Comparison of ENCODE assay signal across 7 cellular contexts in genomic region chr11:75022759-75023396, GRCh38. TPM values are rescaled to one million over a fixed set of nuclear protein-coding genes. Genes with fewer than 3 reads are reported as not detected.
A peak's percentile ranks its signal among the peaks of the same experiment; 100 is the strongest.
DNase-seq lines count a peak whose midpoint lies in the region; ATAC-seq and TF ChIP-seq lines count a peak whose summit lies in the region.

No MANE protein-coding gene starts in this region.

- TF ChIP-seq RAD21 in liver (IDR thresholded peaks at IDR 0.05) = peak; percentile 91 to 96

- H3K27ac Mint-ChIP-seq in activated CD4-positive, alpha-beta T cell treated with anti-CD3 and anti-CD28 coated beads, Interleukin-2, amount 10 ng/mL, durations not matched to agents 24 days and 14 days = no peak overlapping the region

- no peak overlapping the region for H3K27ac ChIP-seq in colonic mucosa
- H3K27ac ChIP-seq in liver (ENCODE audit: low read depth in 1 of 2, low read length in 2 of 2) = no peak overlapping the region

- H3K4me1 ChIP-seq in colonic mucosa (no peaks in the 10 kb centered on the region), liver (ENCODE audit: control insufficient read depth in 4 of 4, insufficient read depth in 4 of 4, low read length in 3 of 4) (no peaks in the 10 kb centered on the region)

- H3K4me3 Mint-ChIP-seq in activated CD4-positive, alpha-beta T cell treated with anti-CD3 and anti-CD28 coated beads, Interleukin-2, amount 10 ng/mL, durations not matched to agents 24 days and 14 days = no peak overlapping the region

- in situ Hi-C loops in GM13977 (cut with MboI; ENCODE audit: low pct_unique_long_range_greater_than_20kb, low sequenced_read_pairs, unreplicated experiment) = loop anchor here (25.0 kb wide), 1 partner anchor 189 kb away; no protein-coding TSS in a partner anchor

- 64% methylated on average over 5 of the region's 5 CpGs for WGBS in liver

- peak; percentile 68 for ATAC-seq in HG03135 (IDR thresholded peaks at IDR 0.05; ENCODE audit: unreplicated experiment)

- H3K4me1 Mint-ChIP-seq in activated CD4-positive, alpha-beta T cell treated with anti-CD3 and anti-CD28 coated beads, Interleukin-2, amount 10 ng/mL, durations not matched to agents 24 days and 14 days = peaks cover 2% of the 10 kb centered on the region

- H3K9me3 ChIP-seq in colonic mucosa (no peaks in the 10 kb centered on the region), liver (ENCODE audit: control insufficient read depth in 4 of 4, low read length in 3 of 4) (no peaks in the 10 kb centered on the region)

- intact Hi-C loops in activated CD4-positive, alpha-beta T cell treated with anti-CD3 and anti-CD28 coated beads, Interleukin-2, amount 10 ng/mL, durations not matched to agents 24 days and 14 days (cut with micrococcal nuclease) = loop anchor here (1.0 to 5.0 kb wide), 3 partner anchors 119 to 225 kb away; no protein-coding TSS in a partner anchor
- intact Hi-C loops in colonic mucosa (cut with DNase I) = loop anchor here (2.0 to 5.0 kb wide), 2 partner anchors 119 to 226 kb away; no protein-coding TSS in a partner anchor

- H3K27me3 Mint-ChIP-seq in activated CD4-positive, alpha-beta T cell treated with anti-CD3 and anti-CD28 coated beads, Interleukin-2, amount 10 ng/mL, durations not matched to agents 24 days and 14 days = no peaks in the 10 kb centered on the region

- H3K9ac ChIP-seq in colonic mucosa (ENCODE audit: low read depth in 2 of 2, low read length in 2 of 2) (no peak overlapping the region), liver (ENCODE audit: low read depth in 1 of 2, low read length in 2 of 2) (no peak overlapping the region)

- H3K9me3 Mint-ChIP-seq in activated CD4-positive, alpha-beta T cell treated with anti-CD3 and anti-CD28 coated beads, Interleukin-2, amount 10 ng/mL, durations not matched to agents 24 days and 14 days = no peaks in the 10 kb centered on the region

- peak; percentile 73 for DNase-seq in GM13977 (ENCODE audit: low spot score)
- peak; percentile 62 for DNase-seq in NCI-H460 (ENCODE audit: extremely low read depth, low read depth)
- DNase-seq in activated CD4-positive, alpha-beta T cell treated with anti-CD3 and anti-CD28 coated beads, Interleukin-2, amount 10 ng/mL, durations not matched to agents 24 days and 14 days = peak; percentile 93
- peak; percentile 82 for DNase-seq in colonic mucosa
- DNase-seq in stimulated activated CD4-positive, alpha-beta T cell treated with anti-CD3 and anti-CD28 coated beads, TNF-alpha, amount 100 ng/mL, for 1 hour (ENCODE audit: low read depth in 3 of 3, low spot score in 1 of 3) = peak; percentile 7 to 68 (median 57)

- TF ChIP-seq CTCF in GM13977 (IDR thresholded peaks at IDR 0.05; ENCODE audit: extremely low read depth, insufficient read depth, missing control alignments) (peak; percentile 96), colonic mucosa (IDR thresholded peaks at IDR 0.05) (peak; percentile 100), liver (IDR thresholded peaks at IDR 0.05; ENCODE audit: low read depth, low read length, missing input control) (peak; percentile 97)

- no peaks in the 10 kb centered on the region for H3K36me3 ChIP-seq in colonic mucosa
- H3K36me3 ChIP-seq in liver (ENCODE audit: control insufficient read depth in 4 of 4, insufficient read depth in 3 of 4, low read depth in 1 of 4, low read length in 3 of 4) = no peaks in the 10 kb centered on the region

- peaks cover 4% of the 10 kb centered on the region for H3K36me3 Mint-ChIP-seq in activated CD4-positive, alpha-beta T cell treated with anti-CD3 and anti-CD28 coated beads, Interleukin-2, amount 10 ng/mL, durations not matched to agents 24 days and 14 days (ENCODE audit: low read depth)

- no peaks in the 10 kb centered on the region for H3K27me3 ChIP-seq in colonic mucosa
- no peaks in the 10 kb centered on the region for H3K27me3 ChIP-seq in liver (ENCODE audit: control insufficient read depth in 4 of 4, insufficient read depth in 4 of 4, low read length in 3 of 4)

- H3K4me3 ChIP-seq in colonic mucosa (no peak overlapping the region), liver (ENCODE audit: low read depth in 1 of 3, low read length in 3 of 3) (no peak overlapping the region)

TF ChIP-seq in liver, 16 proteins besides CTCF, POLR2A, EP300 and RAD21:
- no peak for TF ChIP-seq NR2F2 (IDR thresholded peaks at IDR 0.05)
- TF ChIP-seq FOXA2 (IDR thresholded peaks at IDR 0.05) = no peak
- no peak for TF ChIP-seq EGR1 (IDR thresholded peaks at IDR 0.05; ENCODE audit: low read depth in 2 of 2)
- TF ChIP-seq ATF3 (IDR thresholded peaks at IDR 0.05) = no peak
- no peak for TF ChIP-seq ZBTB33 (IDR thresholded peaks at IDR 0.05)
- no peak for TF ChIP-seq GABPA (IDR thresholded peaks at IDR 0.05 in 1 of 2, conservative IDR thresholded peaks at IDR 0.05 in 1 of 2)
TF ChIP-seq in liver: peak in this region for 0.

RNA-seq across cellular contexts. Expression of gene NEU3, which starts 34.1 kb away (rescaled TPM):
- total RNA-seq in NCI-H460 (2014; rRNA removed; shearing (Covaris generic)) = 7.5 and 7.7 TPM in 2 replicates
- polyA plus RNA-seq in NCI-H460 (2014; cell fraction: nucleus; rRNA removed) = 16.7 and 35.6 TPM in 2 replicates
- total RNA-seq in activated CD4-positive, alpha-beta T cell treated with anti-CD3 and anti-CD28 coated beads, Interleukin-2, amount 10 ng/mL, durations not matched to agents 24 days and 14 days = 15.1 and 16.3 TPM in 2 replicates
- 1 to 10 TPM; 3.3 to 8.1 TPM for total RNA-seq in colonic mucosa
- 1 to 10 TPM; 8.0 to 9.5 TPM for total RNA-seq in liver
- polyA plus RNA-seq in liver = 1 to 10 TPM; 2.7 TPM
